Comparison of ENCODE assay signal across 9 cellular contexts in genomic region chr17:75832652-75833400, GRCh38. TPM values are rescaled to one million over a fixed set of nuclear protein-coding genes. Genes with fewer than 3 reads are reported as not detected.
DNase-seq lines count a peak whose midpoint lies in the region; ATAC-seq, FAIRE-seq and TF ChIP-seq lines count a peak whose summit lies in the region.
"Had no signal": no experiment of that assay in that cellular context is flagged by ENCODE, and none has a peak within 500 bp of the region (broad histone marks: within the 10 kb centered on the region; RNA-seq: fewer than 3 reads in every experiment).

No MANE protein-coding gene starts in this region.

- H3K9me3 Mint-ChIP-seq in activated T-helper 2 cell treated with anti-CD3 and anti-CD28 coated beads, Interferon-gamma antibody, Interleukin-2, Interleukin-4, amounts not matched to agents 10 μg/mL and 5 μg/mL and 100 μg/mL, durations not matched to agents 14 hours and 24 hours and 36 hours = no peaks in the 10 kb centered on the region

- H2AFZ ChIP-seq in HepG2 (ENCODE audit: low read length) = no peak overlapping the region

- H3K27me3 Mint-ChIP-seq in activated T-helper 2 cell treated with anti-CD3 and anti-CD28 coated beads, Interferon-gamma antibody, Interleukin-2, Interleukin-4, amounts not matched to agents 10 μg/mL and 5 μg/mL and 100 μg/mL, durations not matched to agents 14 hours and 24 hours and 36 hours (ENCODE audit: low read depth) = no peaks in the 10 kb centered on the region

- H3K4me3 ChIP-seq in liver (ENCODE audit: low read depth in 1 of 3, low read length in 3 of 3) (no peak overlapping the region), HepG2 (replicated peaks in 1 of 3; ENCODE audit: insufficient read depth in 1 of 3, low read depth in 2 of 3, low read length in 3 of 3) (no peak overlapping the region), upper lobe of left lung (no peak overlapping the region), prostate gland (no peak overlapping the region)

- TF ChIP-seq RAD21 in liver (IDR thresholded peaks at IDR 0.05) (no peak), HepG2 (CRISPR knock-in tag; IDR thresholded peaks at IDR 0.05) (no peak)

- H3K9ac ChIP-seq in liver (ENCODE audit: low read depth in 1 of 2, low read length in 2 of 2) = no peak overlapping the region
- no peak overlapping the region for H3K9ac ChIP-seq in HepG2 (ENCODE audit: insufficient read depth, low read depth, low read length)

- TF ChIP-seq EP300 in HepG2 (IDR thresholded peaks at IDR 0.05; ENCODE audit: low read depth in 2 of 2, low read length in 2 of 2) (no peak), HepG2 (CRISPR knock-in tag; IDR thresholded peaks at IDR 0.05; ENCODE audit: borderline replicate concordance) (no peak), upper lobe of left lung (IDR thresholded peaks at IDR 0.05) (no peak)

- no peak for TF ChIP-seq POLR2A in HepG2 (IDR thresholded peaks at IDR 0.05; ENCODE audit: insufficient read depth in 1 of 2, low read depth in 2 of 2, low read length in 2 of 2)
- no peak for TF ChIP-seq POLR2A in upper lobe of left lung (IDR thresholded peaks at IDR 0.05)
- no peak for TF ChIP-seq POLR2A in prostate gland (IDR thresholded peaks at IDR 0.05)

- TF ChIP-seq CTCF in liver (IDR thresholded peaks at IDR 0.05; ENCODE audit: low read depth, low read length, missing input control) = no peak
- TF ChIP-seq CTCF in HepG2 (CRISPR knock-in tag; IDR thresholded peaks at IDR 0.05) = no peak
- no peak for TF ChIP-seq CTCF in upper lobe of left lung (IDR thresholded peaks at IDR 0.05)
- no peak for TF ChIP-seq CTCF in prostate gland (IDR thresholded peaks at IDR 0.05)

- H3K27ac ChIP-seq in liver (ENCODE audit: low read depth in 1 of 2, low read length in 2 of 2) (peak overlapping the region; percentile 19 to 44), HepG2 (ENCODE audit: extremely low read length, insufficient read depth, low read length) (no peak overlapping the region), upper lobe of left lung (peak overlapping the region; percentile 5 to 79 (median 63)), prostate gland (no peak overlapping the region)

- H4K20me1 ChIP-seq in HepG2 (ENCODE audit: insufficient read depth, low read length) = no peaks in the 10 kb centered on the region

- no peaks in the 10 kb centered on the region for H3K27me3 ChIP-seq in liver (ENCODE audit: control insufficient read depth in 4 of 4, insufficient read depth in 4 of 4, low read length in 3 of 4)
- H3K27me3 ChIP-seq in HepG2 (ENCODE audit: control insufficient read depth in 1 of 2, insufficient read depth in 2 of 2, low read length in 2 of 2) = no peaks in the 10 kb centered on the region
- H3K27me3 ChIP-seq in upper lobe of left lung = no peaks in the 10 kb centered on the region
- no peaks in the 10 kb centered on the region for H3K27me3 ChIP-seq in prostate gland (replicated peaks; ENCODE audit: insufficient read depth)

- no peak overlapping the region for H3K4me2 ChIP-seq in HepG2 (ENCODE audit: low read depth, low read length)

- no peaks in the 10 kb centered on the region for H3K79me2 ChIP-seq in HepG2 (ENCODE audit: insufficient read depth, low read length)

- CTCF ChIA-PET in HepG2 (lab: Yijun Ruan, JAX; ENCODE audit: low intra/inter-chr PET ratio, low total read pairs) = no interaction called here

- no TSS peak for BruUV-seq in HepG2 (replicated peaks; lab: Mats Ljungman, UMichigan)

- in situ Hi-C loops in HepG2 (cut with HindIII; ENCODE audit: extremely low pct_ligation_motif_present, low pct_unique_long_range_greater_than_20kb) = no loop called here

- intact Hi-C loops in HepG2 (cut with micrococcal nuclease; ENCODE audit: unreplicated experiment) = no loop called here
- intact Hi-C loops in activated T-helper 2 cell treated with anti-CD3 and anti-CD28 coated beads, Interferon-gamma antibody, Interleukin-2, Interleukin-4, amounts not matched to agents 10 μg/mL and 5 μg/mL and 100 μg/mL, durations not matched to agents 14 hours and 24 hours and 36 hours (cut with micrococcal nuclease) = no loop called here
- intact Hi-C loops in prostate gland (cut with DNase I) = no loop called here

- peaks cover 28% of the 10 kb centered on the region for H3K4me1 Mint-ChIP-seq in activated T-helper 2 cell treated with anti-CD3 and anti-CD28 coated beads, Interferon-gamma antibody, Interleukin-2, Interleukin-4, amounts not matched to agents 10 μg/mL and 5 μg/mL and 100 μg/mL, durations not matched to agents 14 hours and 24 hours and 36 hours (ENCODE audit: low read depth)

- H3K36me3 Mint-ChIP-seq in activated T-helper 2 cell treated with anti-CD3 and anti-CD28 coated beads, Interferon-gamma antibody, Interleukin-2, Interleukin-4, amounts not matched to agents 10 μg/mL and 5 μg/mL and 100 μg/mL, durations not matched to agents 14 hours and 24 hours and 36 hours (ENCODE audit: low read depth) = peaks cover 53% of the 10 kb centered on the region

- H3K4me1 ChIP-seq in liver (ENCODE audit: control insufficient read depth in 4 of 4, insufficient read depth in 4 of 4, low read length in 3 of 4) = peaks cover 0 to 6% (median 1%) of the 10 kb centered on the region in 4 donors
- H3K4me1 ChIP-seq in HepG2 (ENCODE audit: insufficient read depth, low read length) = peaks cover 6% of the 10 kb centered on the region
- H3K4me1 ChIP-seq in upper lobe of left lung = peaks cover 3 to 20% (median 13%) of the 10 kb centered on the region in 4 donors
- peaks cover 5% of the 10 kb centered on the region for H3K4me1 ChIP-seq in prostate gland (replicated peaks)

- POLR2A ChIA-PET in HepG2 (lab: Yijun Ruan, JAX) = interaction anchor here (1.5 to 3.2 kb wide), 3 partner anchors 8 to 53 kb away, joined by 3 to 15 read pairs (median 11); partner anchors contain the start of gene UNC13D

- FAIRE-seq in HepG2 (lab: Jason Lieb, UNC) = no peak

- H3K36me3 ChIP-seq in liver (ENCODE audit: control insufficient read depth in 4 of 4, insufficient read depth in 3 of 4, low read depth in 1 of 4, low read length in 3 of 4) (peaks cover 8 to 37% (median 11%) of the 10 kb centered on the region in 4 donors), HepG2 (replicated peaks in 1 of 2; ENCODE audit: control insufficient read depth in 1 of 2, insufficient read depth in 2 of 2, low read length in 2 of 2) (peaks cover 23 to 49% of the 10 kb centered on the region in 2 experiments; a peak in 4 of 5 replicates), upper lobe of left lung (peaks cover 5 to 69% (median 59%) of the 10 kb centered on the region in 4 donors), prostate gland (no peaks in the 10 kb centered on the region)

- no peaks in the 10 kb centered on the region for H3K9me3 ChIP-seq in liver (ENCODE audit: control insufficient read depth in 4 of 4, low read length in 3 of 4)
- H3K9me3 ChIP-seq in HepG2 (ENCODE audit: low read length) = no peaks in the 10 kb centered on the region
- H3K9me3 ChIP-seq in upper lobe of left lung = no peaks in the 10 kb centered on the region
- no peaks in the 10 kb centered on the region for H3K9me3 ChIP-seq in prostate gland

- H3K4me3 Mint-ChIP-seq in activated T-helper 2 cell treated with anti-CD3 and anti-CD28 coated beads, Interferon-gamma antibody, Interleukin-2, Interleukin-4, amounts not matched to agents 10 μg/mL and 5 μg/mL and 100 μg/mL, durations not matched to agents 14 hours and 24 hours and 36 hours (ENCODE audit: low read depth) = peak overlapping the region; percentile 65

- peak overlapping the region; percentile 85 for H3K27ac Mint-ChIP-seq in activated T-helper 2 cell treated with anti-CD3 and anti-CD28 coated beads, Interferon-gamma antibody, Interleukin-2, Interleukin-4, amounts not matched to agents 10 μg/mL and 5 μg/mL and 100 μg/mL, durations not matched to agents 14 hours and 24 hours and 36 hours

- 74% methylated on average over 20 of the region's 20 CpGs for WGBS in liver
- WGBS in HepG2 (ENCODE audit: low lambda C conversion rate) = 90% methylated on average over 20 of the region's 20 CpGs
- 55 to 64% methylated on average over 17 to 20 of the region's 20 CpGs for WGBS in upper lobe of left lung, 2 donors
- WGBS in prostate gland = 57% methylated on average over 20 of the region's 20 CpGs

- no peak for DNase-seq in HepG2 (ENCODE audit: low spot score)
- no peak for DNase-seq in activated T-helper 2 cell treated with anti-CD3 and anti-CD28 coated beads, Interferon-gamma antibody, Interleukin-2, Interleukin-4, amounts not matched to agents 10 μg/mL and 5 μg/mL and 100 μg/mL, durations not matched to agents 14 hours and 24 hours and 36 hours (ENCODE audit: low spot score)
- DNase-seq in iPS-NIHi11 (ENCODE audit: low spot score) = peak; percentile 78
- DNase-seq in upper lobe of left lung = no peak
- no peak for DNase-seq in prostate gland (ENCODE audit: low spot score)
- no peak for DNase-seq in hepatic stellate cell (ENCODE audit: low spot score)
- DNase-seq in central memory CD4-positive, alpha-beta T cell = no peak
- DNase-seq: NCI-H446 had no signal

- no peak for ATAC-seq in HepG2
- no peak for ATAC-seq in upper lobe of left lung (ENCODE audit: low FRiP score in 2 of 2)

RNA-seq across cellular contexts. Expression of gene UNC13D, which starts 11.4 kb away (rescaled TPM):
- 10 to 100 TPM; 10.3 to 22.9 TPM for total RNA-seq in liver
- 1 to 10 TPM; 2.1 to 4.9 TPM for polyA plus RNA-seq in liver
- 27.2 and 42.7 TPM in 2 replicates for total RNA-seq in HepG2 (2016; rRNA removed; fragmentation: Illumina TruSeq; extraction: Trizol)
- 14.5 and 15.7 TPM in 2 replicates for total RNA-seq in HepG2 (2016; cell fraction: cytosol; rRNA removed; fragmentation: Illumina TruSeq; extraction: Trizol; ENCODE audit: low read depth)
- total RNA-seq in HepG2 (2016; cell fraction: insoluble cytoplasmic fraction; rRNA removed; fragmentation: Illumina TruSeq; extraction: Trizol) = 22.9 and 43.4 TPM in 2 replicates
- total RNA-seq in HepG2 (2016; cell fraction: membrane; rRNA removed; fragmentation: Illumina TruSeq; extraction: Trizol) = 23.8 and 27.2 TPM in 2 replicates
- total RNA-seq in HepG2 (2016; cell fraction: nucleus; rRNA removed; fragmentation: Illumina TruSeq; extraction: Trizol) = 38.7 and 48.5 TPM in 2 replicates
- 29.7 and 40.0 TPM in 2 replicates for polyA plus RNA-seq in HepG2 (2011; rRNA removed)
- 7.5 and 12.9 TPM in 2 replicates for polyA plus RNA-seq in HepG2 (2011; cell fraction: cytosol; rRNA removed)
- polyA plus RNA-seq in HepG2 (2011; cell fraction: nucleus; rRNA removed) = 244 and 327 TPM in 2 replicates
- 21.7 and 27.3 TPM in 2 replicates for polyA plus RNA-seq in HepG2 (2012)
- polyA plus RNA-seq in HepG2 (2016; cell fraction: cytosol; fragmentation: Illumina TruSeq; extraction: Trizol; ENCODE audit: low read depth) = 6.0 and 6.9 TPM in 2 replicates
- 21.6 and 29.9 TPM in 2 replicates for polyA plus RNA-seq in HepG2 (2016; cell fraction: insoluble cytoplasmic fraction; fragmentation: Illumina TruSeq; extraction: Trizol; ENCODE audit: low read depth)
- 17.3 and 18.9 TPM in 2 replicates for polyA plus RNA-seq in HepG2 (2016; cell fraction: membrane; fragmentation: Illumina TruSeq; extraction: Trizol; ENCODE audit: low read depth)
- polyA plus RNA-seq in HepG2 (2016; cell fraction: nucleus; fragmentation: Illumina TruSeq; extraction: Trizol; ENCODE audit: insufficient read depth, low read depth) = 126 and 127 TPM in 2 replicates
- 76.6 and 82.7 TPM in 2 replicates for polyA minus RNA-seq in HepG2 (2011; rRNA and poly(A)+ RNA removed; ENCODE audit: low replicate concordance)
- polyA minus RNA-seq in HepG2 (2011; cell fraction: cytosol; rRNA and poly(A)+ RNA removed) = 20.3 and 24.5 TPM in 2 replicates
- polyA minus RNA-seq in HepG2 (2011; cell fraction: nucleus; rRNA and poly(A)+ RNA removed) = 59.1 and 68.5 TPM in 2 replicates
- 165 and 175 TPM in 2 replicates for total RNA-seq in activated T-helper 2 cell treated with anti-CD3 and anti-CD28 coated beads, Interferon-gamma antibody, Interleukin-2, Interleukin-4, amounts not matched to agents 10 μg/mL and 5 μg/mL and 100 μg/mL, durations not matched to agents 14 hours and 24 hours and 36 hours
- total RNA-seq in upper lobe of left lung = 100 to 1,000 TPM in 4 of 6 donors, 10 to 100 TPM in 2; 38.0 to 243 (median 123) TPM
- total RNA-seq in prostate gland = 10 to 100 TPM in 1 of 2 donors, 1 to 10 TPM in 1; 2.9 to 16.2 TPM

RNA-seq across cellular contexts. Expression of gene WBP2, which starts 22.3 kb away (rescaled TPM):
- total RNA-seq in liver (10 to 100 TPM; 29.0 to 32.5 TPM), HepG2 (2016; rRNA removed; fragmentation: Illumina TruSeq; extraction: Trizol) (28.2 and 29.2 TPM in 2 replicates), upper lobe of left lung (100 to 1,000 TPM in 2 of 6 donors, 10 to 100 TPM in 4; 70.1 to 183 (median 87.8) TPM), prostate gland (100 to 1,000 TPM in 1 of 2 donors, 10 to 100 TPM in 1; 88.9 to 125 TPM)
- polyA plus RNA-seq in liver (10 to 100 TPM; 70.7 to 99.4 TPM), HepG2 (2011; rRNA removed) (29.5 and 34.6 TPM in 2 replicates)
- total RNA-seq in HepG2 (2016; cell fraction: cytosol; rRNA removed; fragmentation: Illumina TruSeq; extraction: Trizol; ENCODE audit: low read depth) = 15.4 and 19.3 TPM in 2 replicates
- total RNA-seq in HepG2 (2016; cell fraction: insoluble cytoplasmic fraction; rRNA removed; fragmentation: Illumina TruSeq; extraction: Trizol) = 23.5 and 33.2 TPM in 2 replicates
- total RNA-seq in HepG2 (2016; cell fraction: membrane; rRNA removed; fragmentation: Illumina TruSeq; extraction: Trizol) = 22.1 and 25.3 TPM in 2 replicates
- 17.9 and 23.5 TPM in 2 replicates for total RNA-seq in HepG2 (2016; cell fraction: nucleus; rRNA removed; fragmentation: Illumina TruSeq; extraction: Trizol)
- polyA plus RNA-seq in HepG2 (2011; cell fraction: cytosol; rRNA removed) = 24.9 and 26.1 TPM in 2 replicates
- polyA plus RNA-seq in HepG2 (2011; cell fraction: nucleus; rRNA removed) = 77.1 and 77.4 TPM in 2 replicates
- polyA plus RNA-seq in HepG2 (2012) = 95.2 and 97.1 TPM in 2 replicates
- polyA plus RNA-seq in HepG2 (2016; cell fraction: cytosol; fragmentation: Illumina TruSeq; extraction: Trizol; ENCODE audit: low read depth) = 14.4 and 17.2 TPM in 2 replicates
- 51.6 and 76.7 TPM in 2 replicates for polyA plus RNA-seq in HepG2 (2016; cell fraction: insoluble cytoplasmic fraction; fragmentation: Illumina TruSeq; extraction: Trizol; ENCODE audit: low read depth)
- polyA plus RNA-seq in HepG2 (2016; cell fraction: membrane; fragmentation: Illumina TruSeq; extraction: Trizol; ENCODE audit: low read depth) = 27.3 and 29.7 TPM in 2 replicates
- 87.1 and 89.4 TPM in 2 replicates for polyA plus RNA-seq in HepG2 (2016; cell fraction: nucleus; fragmentation: Illumina TruSeq; extraction: Trizol; ENCODE audit: insufficient read depth, low read depth)
- 39.8 and 42.3 TPM in 2 replicates for polyA minus RNA-seq in HepG2 (2011; rRNA and poly(A)+ RNA removed; ENCODE audit: low replicate concordance)
- 35.5 and 39.9 TPM in 2 replicates for polyA minus RNA-seq in HepG2 (2011; cell fraction: cytosol; rRNA and poly(A)+ RNA removed)
- polyA minus RNA-seq in HepG2 (2011; cell fraction: nucleus; rRNA and poly(A)+ RNA removed) = 30.1 and 38.2 TPM in 2 replicates
- 79.3 and 80.7 TPM in 2 replicates for total RNA-seq in activated T-helper 2 cell treated with anti-CD3 and anti-CD28 coated beads, Interferon-gamma antibody, Interleukin-2, Interleukin-4, amounts not matched to agents 10 μg/mL and 5 μg/mL and 100 μg/mL, durations not matched to agents 14 hours and 24 hours and 36 hours

RNA-seq across cellular contexts. Expression of gene TRIM47, which starts 45.6 kb away (rescaled TPM):
- total RNA-seq in liver (10 to 100 TPM in 1 of 2 donors, 1 to 10 TPM in 1; 6.9 to 15.4 TPM), HepG2 (2016; rRNA removed; fragmentation: Illumina TruSeq; extraction: Trizol) (59.7 and 82.0 TPM in 2 replicates), upper lobe of left lung (10 to 100 TPM; 20.1 to 55.6 (median 33.3) TPM), prostate gland (10 to 100 TPM; 21.3 to 62.9 TPM)
- polyA plus RNA-seq in liver (10 to 100 TPM; 12.2 to 18.5 TPM), HepG2 (2011; rRNA removed) (33.5 and 45.8 TPM in 2 replicates)
- total RNA-seq in HepG2 (2016; cell fraction: cytosol; rRNA removed; fragmentation: Illumina TruSeq; extraction: Trizol; ENCODE audit: low read depth) = 24.8 and 27.6 TPM in 2 replicates
- total RNA-seq in HepG2 (2016; cell fraction: insoluble cytoplasmic fraction; rRNA removed; fragmentation: Illumina TruSeq; extraction: Trizol) = 52.0 and 87.1 TPM in 2 replicates
- 34.8 and 37.7 TPM in 2 replicates for total RNA-seq in HepG2 (2016; cell fraction: membrane; rRNA removed; fragmentation: Illumina TruSeq; extraction: Trizol)
- total RNA-seq in HepG2 (2016; cell fraction: nucleus; rRNA removed; fragmentation: Illumina TruSeq; extraction: Trizol) = 65.7 and 73.6 TPM in 2 replicates
- 29.2 and 33.8 TPM in 2 replicates for polyA plus RNA-seq in HepG2 (2011; cell fraction: cytosol; rRNA removed)
- polyA plus RNA-seq in HepG2 (2011; cell fraction: nucleus; rRNA removed) = 126 and 158 TPM in 2 replicates
- 46.3 and 58.3 TPM in 2 replicates for polyA plus RNA-seq in HepG2 (2012)
- 11.8 and 13.6 TPM in 2 replicates for polyA plus RNA-seq in HepG2 (2016; cell fraction: cytosol; fragmentation: Illumina TruSeq; extraction: Trizol; ENCODE audit: low read depth)
- polyA plus RNA-seq in HepG2 (2016; cell fraction: insoluble cytoplasmic fraction; fragmentation: Illumina TruSeq; extraction: Trizol; ENCODE audit: low read depth) = 67.4 and 93.5 TPM in 2 replicates
- 24.7 and 30.6 TPM in 2 replicates for polyA plus RNA-seq in HepG2 (2016; cell fraction: membrane; fragmentation: Illumina TruSeq; extraction: Trizol; ENCODE audit: low read depth)
- 129 and 138 TPM in 2 replicates for polyA plus RNA-seq in HepG2 (2016; cell fraction: nucleus; fragmentation: Illumina TruSeq; extraction: Trizol; ENCODE audit: insufficient read depth, low read depth)
- 24.4 and 64.0 TPM in 2 replicates for polyA minus RNA-seq in HepG2 (2011; rRNA and poly(A)+ RNA removed; ENCODE audit: low replicate concordance)
- polyA minus RNA-seq in HepG2 (2011; cell fraction: cytosol; rRNA and poly(A)+ RNA removed) = 30.4 and 41.4 TPM in 2 replicates
- 31.9 and 40.8 TPM in 2 replicates for polyA minus RNA-seq in HepG2 (2011; cell fraction: nucleus; rRNA and poly(A)+ RNA removed)
- total RNA-seq in activated T-helper 2 cell treated with anti-CD3 and anti-CD28 coated beads, Interferon-gamma antibody, Interleukin-2, Interleukin-4, amounts not matched to agents 10 μg/mL and 5 μg/mL and 100 μg/mL, durations not matched to agents 14 hours and 24 hours and 36 hours = 22.5 and 24.5 TPM in 2 replicates

RNA-seq across cellular contexts. Expression of gene UNK, which starts 48.2 kb away (rescaled TPM):
- total RNA-seq in liver (10 to 100 TPM; 11.5 to 16.4 TPM), HepG2 (2016; rRNA removed; fragmentation: Illumina TruSeq; extraction: Trizol) (28.6 and 33.0 TPM in 2 replicates), upper lobe of left lung (10 to 100 TPM; 22.4 to 97.4 (median 31.4) TPM), prostate gland (10 to 100 TPM; 68.9 to 72.5 TPM)
- polyA plus RNA-seq in liver (1 to 10 TPM; 4.0 to 6.4 TPM), HepG2 (2011; rRNA removed) (30.7 and 31.6 TPM in 2 replicates)
- total RNA-seq in HepG2 (2016; cell fraction: cytosol; rRNA removed; fragmentation: Illumina TruSeq; extraction: Trizol; ENCODE audit: low read depth) = 37.2 and 44.0 TPM in 2 replicates
- 21.2 and 33.0 TPM in 2 replicates for total RNA-seq in HepG2 (2016; cell fraction: insoluble cytoplasmic fraction; rRNA removed; fragmentation: Illumina TruSeq; extraction: Trizol)
- total RNA-seq in HepG2 (2016; cell fraction: membrane; rRNA removed; fragmentation: Illumina TruSeq; extraction: Trizol) = 58.6 and 59.5 TPM in 2 replicates
- total RNA-seq in HepG2 (2016; cell fraction: nucleus; rRNA removed; fragmentation: Illumina TruSeq; extraction: Trizol) = 38.6 and 43.6 TPM in 2 replicates
- polyA plus RNA-seq in HepG2 (2011; cell fraction: cytosol; rRNA removed) = 18.7 and 21.7 TPM in 2 replicates
- 50.0 and 56.4 TPM in 2 replicates for polyA plus RNA-seq in HepG2 (2011; cell fraction: nucleus; rRNA removed)
- 20.8 and 23.9 TPM in 2 replicates for polyA plus RNA-seq in HepG2 (2012)
- 55.3 and 62.7 TPM in 2 replicates for polyA plus RNA-seq in HepG2 (2016; cell fraction: cytosol; fragmentation: Illumina TruSeq; extraction: Trizol; ENCODE audit: low read depth)
- 28.7 and 35.1 TPM in 2 replicates for polyA plus RNA-seq in HepG2 (2016; cell fraction: insoluble cytoplasmic fraction; fragmentation: Illumina TruSeq; extraction: Trizol; ENCODE audit: low read depth)
- polyA plus RNA-seq in HepG2 (2016; cell fraction: membrane; fragmentation: Illumina TruSeq; extraction: Trizol; ENCODE audit: low read depth) = 64.7 and 69.9 TPM in 2 replicates
- 52.8 and 60.0 TPM in 2 replicates for polyA plus RNA-seq in HepG2 (2016; cell fraction: nucleus; fragmentation: Illumina TruSeq; extraction: Trizol; ENCODE audit: insufficient read depth, low read depth)
- polyA minus RNA-seq in HepG2 (2011; rRNA and poly(A)+ RNA removed; ENCODE audit: low replicate concordance) = 24.3 and 28.1 TPM in 2 replicates
- 10.4 and 14.9 TPM in 2 replicates for polyA minus RNA-seq in HepG2 (2011; cell fraction: cytosol; rRNA and poly(A)+ RNA removed)
- polyA minus RNA-seq in HepG2 (2011; cell fraction: nucleus; rRNA and poly(A)+ RNA removed) = 78.9 and 91.3 TPM in 2 replicates
- total RNA-seq in activated T-helper 2 cell treated with anti-CD3 and anti-CD28 coated beads, Interferon-gamma antibody, Interleukin-2, Interleukin-4, amounts not matched to agents 10 μg/mL and 5 μg/mL and 100 μg/mL, durations not matched to agents 14 hours and 24 hours and 36 hours = 26.8 and 30.1 TPM in 2 replicates

Comparison
In these comparisons a context has a peak if more than half of its experiments do, and no peak if none do; other contexts are left out.
1. H3K27ac ChIP-seq: peak in liver (2 of 2) and upper lobe of left lung (4 of 4); none in HepG2 (single experiment) and prostate gland (0 of 2).